In genomic region chr5:52521236-52521635, GRCh38 we compare ENCODE assay signal across 20 cellular contexts.
DNase-seq lines count a peak whose midpoint lies in the region; ATAC-seq and TF ChIP-seq lines count a peak whose summit lies in the region.
"Had no signal": no experiment of that assay in that cellular context is flagged by ENCODE, and none has a peak within 500 bp of the region (broad histone marks: within the 10 kb centered on the region; RNA-seq: fewer than 3 reads in every experiment).

No MANE protein-coding gene starts in this region.

- no peak for ATAC-seq in GM21526 (IDR thresholded peaks at IDR 0.05; ENCODE audit: low FRiP score, unreplicated experiment)
- ATAC-seq: A549, GM12878 had no signal

- DNase-seq in NCI-H1105 treated with DMSO at 0.1 percent for 48 hours (lab: John Stamatoyannopoulos, UW), result peak; percentile 79
- DNase-seq in NCI-H1105 (lab: John Stamatoyannopoulos, UW), result no peak
- peak; percentile 89 for DNase-seq in epithelial cell of proximal tubule (ENCODE audit: low read depth)
- peak; percentile 84 for DNase-seq in renal cortical epithelial cell (ENCODE audit: low read depth)
- DNase-seq in DMS114 treated with DMSO at 0.1 percent for 48 hours (lab: John Stamatoyannopoulos, UW; ENCODE audit: unreplicated experiment), result no peak
- DNase-seq: ACHN; AML-193; BE2C; CD4-positive, alpha-beta T cell; CD8-positive, alpha-beta memory T cell; DMS153; EL; GDM1; GOT3; HFFc6 had no signal

- no peak for TF ChIP-seq CTCF in epithelial cell of proximal tubule (conservative IDR thresholded peaks at IDR 0.05; ENCODE audit: low read depth, low read length)

- no peak overlapping the region for H3K4me3 ChIP-seq in epithelial cell of proximal tubule (ENCODE audit: low read depth, low read length)
- H3K4me3 ChIP-seq: A549; BLaER1 treated with 17β-estradiol and CSF1 and Interleukin-3, amounts not matched to agents 10 nM and 100 nM; GM12878; HAP-1 had no signal

Comparison
In these comparisons a context has a peak if more than half of its experiments do, and no peak if none do; other contexts are left out.
1. DNase-seq: peak in NCI-H1105 treated with DMSO at 0.1 percent for 48 hours (single experiment), epithelial cell of proximal tubule (single experiment) and renal cortical epithelial cell (single experiment); none in NCI-H1105 (single experiment) and DMS114 treated with DMSO at 0.1 percent for 48 hours (single experiment).